ENCODE assay signal across 19 cellular contexts in genomic region chr12:123614110-123614509, GRCh38.
"Had no signal": no experiment of that assay in that cellular context is flagged by ENCODE, and none has a peak within 500 bp of the region (broad histone marks: within the 10 kb centered on the region; RNA-seq: fewer than 3 reads in every experiment).

No MANE protein-coding gene starts in this region.

- H3K27me3 Mint-ChIP-seq: activated naive CD8-positive, alpha-beta T cell; naive thymus-derived CD4-positive, alpha-beta T cell; type B pancreatic cell had no signal

- H3K27ac Mint-ChIP-seq: activated naive CD8-positive, alpha-beta T cell; activated T-helper 1 cell treated with anti-CD3 and anti-CD28 coated beads, Interleukin-12 subunit alpha, Interleukin-12 subunit beta, Interleukin-2, Interleukin-4 antibody, amounts not matched to agents 30 ng/mL and 10 ng/mL and 1 ng/mL, durations not matched to agents 14 hours and 24 hours and 36 hours; neural progenitor cell; type B pancreatic cell had no signal

- H3K4me1 Mint-ChIP-seq: neural progenitor cell had no signal

- H2AFZ ChIP-seq: neural progenitor cell had no signal

- H3K9me2 ChIP-seq: SK-N-SH had no signal

- H3K4me3 ChIP-seq: coronary artery, esophagus squamous epithelium, heart left ventricle, neural progenitor cell, thoracic aorta, vagina had no signal

- ATAC-seq: naive thymus-derived CD4-positive, alpha-beta T cell had no signal

- H3K9me3 Mint-ChIP-seq: activated T-helper 1 cell treated with anti-CD3 and anti-CD28 coated beads, Interleukin-12 subunit alpha, Interleukin-12 subunit beta, Interleukin-2, Interleukin-4 antibody, amounts not matched to agents 30 ng/mL and 10 ng/mL and 1 ng/mL, durations not matched to agents 14 hours and 24 hours and 36 hours; naive thymus-derived CD4-positive, alpha-beta T cell; neural progenitor cell; type B pancreatic cell had no signal

- H3K4me2 ChIP-seq: neural progenitor cell, SK-N-SH had no signal

- H3K4me3 Mint-ChIP-seq: activated naive CD8-positive, alpha-beta T cell; activated T-helper 1 cell treated with anti-CD3 and anti-CD28 coated beads, Interleukin-12 subunit alpha, Interleukin-12 subunit beta, Interleukin-2, Interleukin-4 antibody, amounts not matched to agents 30 ng/mL and 10 ng/mL and 1 ng/mL, durations not matched to agents 14 hours and 24 hours and 36 hours; naive thymus-derived CD4-positive, alpha-beta T cell; neural progenitor cell; type B pancreatic cell had no signal

- DNase-seq: activated CD4-positive, alpha-beta T cell treated with anti-CD3 and anti-CD28 coated beads, Interleukin-2, amount 50 U/mL, for 1 hour; activated CD4-positive, CD25-positive, alpha-beta regulatory T cell treated with anti-CD3 and anti-CD28 coated beads, Interleukin-2, amount 50 U/mL, for 72 hours; activated CD8-positive, alpha-beta memory T cell treated with anti-CD3 and anti-CD28 coated beads, Interleukin-2, amount 50 U/mL, for 48 hours; activated gamma-delta T cell treated with Interleukin-2 at 50 U/mL for 16 hours; amygdala; cerebellar nuclear complex; esophagus squamous epithelium; naive thymus-derived CD4-positive, alpha-beta T cell; SK-N-SH; stimulated activated CD4-positive, alpha-beta T cell treated with anti-CD3 and anti-CD28 coated beads, Interleukin-4, amount 100 ng/mL, for 1 hour; WERI-Rb-1 had no signal

- H3K4me1 ChIP-seq: neural progenitor cell, vagina had no signal

- H3K9ac ChIP-seq: neural progenitor cell, SK-N-SH had no signal

- H3K9me3 ChIP-seq: esophagus squamous epithelium, heart left ventricle, SK-N-SH, thoracic aorta, vagina had no signal

- H3K27ac ChIP-seq: coronary artery, neural progenitor cell, thoracic aorta, vagina, WERI-Rb-1 had no signal

- H3K27me3 ChIP-seq: esophagus squamous epithelium, heart left ventricle, neural progenitor cell, vagina had no signal
